In the genomic region with DNA sequence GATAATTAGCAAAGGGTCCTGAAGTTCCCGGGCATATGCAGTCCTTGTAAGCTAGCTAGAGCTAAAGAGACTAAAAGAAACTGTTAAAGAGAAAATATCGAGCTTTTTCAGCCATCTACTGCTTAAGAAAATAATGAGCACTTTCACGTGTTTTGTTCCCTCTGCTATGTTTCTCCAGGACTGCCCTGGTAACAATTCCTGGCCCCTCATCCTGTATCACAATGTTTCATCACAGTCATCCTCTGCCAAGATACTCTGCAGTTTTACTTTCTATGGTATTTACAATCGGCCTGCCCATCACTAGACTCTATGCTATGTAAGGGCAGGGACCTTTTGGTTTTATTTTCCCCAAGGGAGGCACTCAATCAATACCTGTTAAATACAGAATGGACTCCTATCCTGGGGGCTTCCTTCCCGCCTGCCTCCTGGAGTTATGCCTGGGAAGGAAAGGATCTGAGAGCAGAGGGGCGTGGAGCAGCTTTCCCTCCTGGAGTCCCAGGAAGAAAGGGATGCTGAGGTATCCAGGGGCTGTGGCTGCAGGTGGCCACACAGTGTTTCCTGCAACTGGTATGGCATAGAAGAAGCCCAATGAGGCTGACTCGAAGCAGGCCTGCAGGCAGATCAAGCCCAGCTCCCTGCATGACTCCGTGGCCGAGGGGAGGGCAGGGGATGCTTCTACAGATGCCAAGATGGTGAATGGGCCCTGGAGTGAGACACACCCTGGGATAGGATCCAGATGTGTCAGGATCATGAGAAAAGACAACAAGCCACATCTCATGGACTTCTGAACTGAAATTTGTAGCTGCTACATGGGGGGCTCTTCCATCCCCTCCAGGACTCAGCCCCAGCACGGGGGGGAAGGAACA, we compare ENCODE assay signal across 1 cellular context.
TF ChIP-seq lines count a peak whose summit lies in the region.

No MANE protein-coding gene starts in this region.

TF ChIP-seq in HEK293, 187 proteins besides CTCF, POLR2A, EP300 and RAD21 (continued from another document):
- TF ChIP-seq KLF16 (tag by site-specific recombination; IDR thresholded peaks at IDR 0.05), result no peak
- TF ChIP-seq ZNF76 (tag by site-specific recombination; IDR thresholded peaks at IDR 0.05; ENCODE audit: borderline replicate concordance, low read depth), result no peak
- peak; percentile 55; the same call in 1 of the 2 replicates for TF ChIP-seq ZNF133 (tag by site-specific recombination; IDR thresholded peaks at IDR 0.05)
